Comparison of ENCODE assay signal across 23 cellular contexts in the genomic region with DNA sequence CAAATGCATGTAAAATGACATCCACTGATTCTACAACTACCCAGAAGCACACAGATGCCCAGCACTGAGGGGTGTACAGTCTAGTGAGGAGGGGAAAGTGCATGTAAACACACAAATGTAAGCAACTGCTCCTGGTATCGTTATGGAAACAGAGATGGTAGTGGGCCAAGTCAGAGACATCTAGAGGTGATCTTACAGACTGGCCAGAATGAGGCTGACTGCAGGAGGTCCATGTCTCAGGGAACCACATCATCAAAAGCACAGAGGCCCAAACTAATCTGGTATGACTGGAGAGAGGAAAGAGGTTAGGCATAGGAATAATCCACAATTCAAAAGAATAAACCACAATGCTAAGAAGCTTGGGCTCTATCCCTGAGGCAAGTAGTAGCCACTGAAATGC.
DNase-seq lines count a peak whose midpoint lies in the region; ATAC-seq and TF ChIP-seq lines count a peak whose summit lies in the region.
"Had no signal": no experiment of that assay in that cellular context is flagged by ENCODE, and none has a peak within 500 bp of the region (broad histone marks: within the 10 kb centered on the region; RNA-seq: fewer than 3 reads in every experiment).

No MANE protein-coding gene starts in this region.

- H3K36me3 Mint-ChIP-seq in CD4-positive, CD25-positive, alpha-beta regulatory T cell: peaks cover 15% of the 10 kb centered on the region

- no peak overlapping the region for H2AFZ ChIP-seq in neuronal stem cell (ENCODE audit: low read length)
- H2AFZ ChIP-seq: PC-9 had no signal

- H3K27me3 Mint-ChIP-seq in CD4-positive, CD25-positive, alpha-beta regulatory T cell: no peaks in the 10 kb centered on the region
- H3K27me3 Mint-ChIP-seq: CD8-positive, alpha-beta memory T cell had no signal

- H4K91ac ChIP-seq in neuronal stem cell (ENCODE audit: low read depth, low read length, poor library complexity): no peak overlapping the region

- DNase-seq in CD4-positive, CD25-positive, alpha-beta regulatory T cell: no peak
- DNase-seq in HL-60 (ENCODE audit: low read depth in 1 of 2, low spot score in 1 of 2): no peak
- peak; percentile 29 for DNase-seq in cerebellar cortex (ENCODE audit: low spot score)
- no peak for DNase-seq in neuronal stem cell (ENCODE audit: low spot score)
- no peak for DNase-seq in activated naive CD4-positive, alpha-beta T cell (lab: John Stamatoyannopoulos, UW)
- DNase-seq in activated CD4-positive, CD25-positive, alpha-beta regulatory T cell treated with anti-CD3 and anti-CD28 coated beads, Interleukin-2, amount 50 U/mL, for 72 hours: no peak
- DNase-seq in posterior cingulate gyrus: no peak
- DNase-seq: Calu3; CD8-positive, alpha-beta memory T cell; DMS153; GOT3; HCEC 1CT; Kasumi-1; MG63; NCI-H1417; NCI-H187; NCI-H2107; NCI-H446 treated with DMSO at 0.1 percent for 48 hours; NCI-H748 treated with DMSO at 0.1 percent for 48 hours; PC-9; RPMI8226; SHP77; SW 1271 had no signal

- peak overlapping the region; percentile 4 to 88 (median 80) for H3K27ac Mint-ChIP-seq in CD4-positive, CD25-positive, alpha-beta regulatory T cell

- H3K4me1 Mint-ChIP-seq in CD4-positive, CD25-positive, alpha-beta regulatory T cell: peaks cover 60 to 87% (median 71%) of the 10 kb centered on the region in 4 donors

- H3K4me3 ChIP-seq in CD4-positive, CD25-positive, alpha-beta regulatory T cell (ENCODE audit: low read depth, low read length): no peak overlapping the region
- H3K4me3 ChIP-seq in HL-60 (replicated peaks; ENCODE audit: insufficient read depth, low read length) (no peak overlapping the region), neuronal stem cell (ENCODE audit: low read length in 2 of 2) (no peak overlapping the region)
- H3K4me3 ChIP-seq: MG63, PC-9 had no signal

- H2BK12ac ChIP-seq in neuronal stem cell (ENCODE audit: low read length): no peak overlapping the region

- no peak overlapping the region for H3K4ac ChIP-seq in neuronal stem cell (ENCODE audit: low read length)

- intact Hi-C loops in posterior cingulate gyrus (cut with DNase I): no loop called here

- H2BK15ac ChIP-seq in neuronal stem cell (ENCODE audit: low read length): no peak overlapping the region

- H3K9me3 Mint-ChIP-seq in CD4-positive, CD25-positive, alpha-beta regulatory T cell: peaks cover 0 to 1% (median 0%) of the 10 kb centered on the region in 7 donors
- H3K9me3 Mint-ChIP-seq: CD8-positive, alpha-beta memory T cell had no signal

- H3K27me3 ChIP-seq in CD4-positive, CD25-positive, alpha-beta regulatory T cell (ENCODE audit: control insufficient read depth, insufficient read depth, low read length): no peaks in the 10 kb centered on the region
- H3K27me3 ChIP-seq in HL-60 (ENCODE audit: insufficient read depth, poor library complexity, severe bottlenecking) (no peaks in the 10 kb centered on the region), neuronal stem cell (ENCODE audit: control insufficient read depth in 3 of 3, insufficient read depth in 3 of 3, low read depth in 1 of 3, low read length in 3 of 3) (no peaks in the 10 kb centered on the region)
- H3K27me3 ChIP-seq: MG63 had no signal

- H3K23ac ChIP-seq in neuronal stem cell (ENCODE audit: low read depth, low read length, poor library complexity): no peak overlapping the region

- no peak overlapping the region for H2AK5ac ChIP-seq in neuronal stem cell (ENCODE audit: low read depth, low read length)

- peaks cover 27% of the 10 kb centered on the region for H3K4me1 ChIP-seq in CD4-positive, CD25-positive, alpha-beta regulatory T cell (ENCODE audit: control insufficient read depth, insufficient read depth, low read length, poor library complexity, severe bottlenecking)
- H3K4me1 ChIP-seq in neuronal stem cell (ENCODE audit: control insufficient read depth in 2 of 2, insufficient read depth in 1 of 2, low read depth in 1 of 2, low read length in 2 of 2): peaks cover 0 to 18% of the 10 kb centered on the region in 2 donors

- no peak overlapping the region for H3K4me3 Mint-ChIP-seq in CD4-positive, CD25-positive, alpha-beta regulatory T cell
- H3K4me3 Mint-ChIP-seq: CD8-positive, alpha-beta memory T cell had no signal

- no peak overlapping the region for H2BK5ac ChIP-seq in neuronal stem cell (ENCODE audit: low read length)

- no peak overlapping the region for H4K8ac ChIP-seq in neuronal stem cell (ENCODE audit: low read depth, low read length)

- no peak for ATAC-seq in CD4-positive, CD25-positive, alpha-beta regulatory T cell (ENCODE audit: low read depth in 2 of 2)

- no CpG with 5 or more reads among the region's 1 CpG for WGBS in neuronal stem cell (ENCODE audit: extremely low coverage in 2 of 2, insufficient read length in 2 of 2, insufficient replicate concordance in 1 of 2), 2 donors

- no peaks in the 10 kb centered on the region for H3K79me1 ChIP-seq in neuronal stem cell (ENCODE audit: low read depth, low read length)

- no peak overlapping the region for H3K27ac ChIP-seq in CD4-positive, CD25-positive, alpha-beta regulatory T cell (ENCODE audit: insufficient read depth, low read length, poor library complexity, severe bottlenecking)
- H3K27ac ChIP-seq in HL-60 (replicated peaks) (peak overlapping the region; percentile 80), neuronal stem cell (replicated peaks; ENCODE audit: low read length) (no peak overlapping the region)
- H3K27ac ChIP-seq: PC-9 had no signal

- no peak overlapping the region for H2BK120ac ChIP-seq in neuronal stem cell (ENCODE audit: low read depth, low read length)

- H3K18ac ChIP-seq in neuronal stem cell (ENCODE audit: low read length): peak overlapping the region; percentile 13

- H3K36me3 ChIP-seq in CD4-positive, CD25-positive, alpha-beta regulatory T cell (ENCODE audit: control insufficient read depth, insufficient read depth, low read length): peaks cover 3% of the 10 kb centered on the region
- no peaks in the 10 kb centered on the region for H3K36me3 ChIP-seq in neuronal stem cell (replicated peaks in 1 of 2; ENCODE audit: control insufficient read depth in 2 of 2, insufficient read depth in 2 of 2, low read length in 2 of 2)
- H3K36me3 ChIP-seq: MG63 had no signal

- H3K9ac ChIP-seq in neuronal stem cell (ENCODE audit: low read depth, low read length, poor library complexity): no peak overlapping the region

- no peaks in the 10 kb centered on the region for H3K9me3 ChIP-seq in CD4-positive, CD25-positive, alpha-beta regulatory T cell (ENCODE audit: control insufficient read depth in 2 of 2, low read length in 2 of 2)
- peaks cover 3 to 12% of the 10 kb centered on the region in 2 donors for H3K9me3 ChIP-seq in neuronal stem cell (replicated peaks in 1 of 2; ENCODE audit: control insufficient read depth in 2 of 2, insufficient read depth in 1 of 2, low read depth in 1 of 2, low read length in 2 of 2)
- H3K9me3 ChIP-seq: MG63 had no signal

- no peak for TF ChIP-seq CTCF in HL-60 (IDR thresholded peaks at IDR 0.05; ENCODE audit: insufficient read depth, low read length)

- peak overlapping the region; percentile 43 for H3K14ac ChIP-seq in neuronal stem cell (ENCODE audit: low read length)

- H3K4me2 ChIP-seq in neuronal stem cell (ENCODE audit: insufficient read depth, low read length, poor library complexity, severe bottlenecking): no peak overlapping the region
- H3K4me2 ChIP-seq: PC-9 had no signal
